In the genomic region with DNA sequence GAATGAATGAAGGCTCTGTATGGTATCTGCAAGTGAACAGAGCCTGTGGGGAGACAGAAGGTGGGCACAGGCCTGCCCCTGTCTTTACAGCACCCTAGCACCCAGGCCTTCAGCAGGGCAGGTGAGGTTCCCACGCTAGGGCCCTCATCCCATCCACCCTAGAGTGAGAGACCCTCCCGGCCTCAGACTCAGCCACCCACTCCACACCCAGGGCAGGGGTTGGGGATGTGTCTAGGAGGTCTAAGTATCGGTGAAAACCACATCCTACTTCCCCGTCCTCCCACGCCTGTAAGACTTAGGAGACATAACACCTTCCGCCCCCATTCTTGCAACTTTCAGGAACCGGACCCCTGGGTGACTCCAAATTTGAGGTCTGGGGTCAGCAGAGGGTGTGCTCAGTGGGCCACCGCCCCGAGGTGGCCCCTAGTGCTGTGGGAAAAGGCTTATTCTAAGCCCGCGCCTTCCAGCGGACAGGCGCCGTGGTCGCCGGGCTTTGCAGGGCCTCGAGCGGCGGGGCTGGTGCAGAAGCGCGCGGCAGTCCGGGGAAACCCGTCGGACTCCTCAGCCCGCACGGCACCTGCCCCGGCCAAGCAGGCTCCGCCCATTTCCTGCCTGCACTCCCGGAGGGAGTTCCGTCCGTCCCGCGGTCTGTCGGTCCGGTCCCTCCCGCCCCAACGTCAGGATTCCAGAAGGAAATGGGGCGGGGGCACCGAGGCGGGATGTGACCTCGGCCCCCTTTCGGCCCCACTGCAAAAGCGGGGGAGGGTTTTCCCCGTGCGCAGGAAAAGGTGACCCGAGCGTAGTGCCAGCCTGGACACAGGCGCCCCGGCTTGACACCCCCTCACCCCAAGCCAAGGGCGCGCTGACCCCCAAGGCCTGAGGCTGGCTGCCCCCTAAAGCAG, we compare ENCODE assay signal across 1 cellular context.
TF ChIP-seq lines count a peak whose summit lies in the region.

No MANE protein-coding gene starts in this region.

TF ChIP-seq in HepG2, 621 proteins besides CTCF, POLR2A, EP300 and RAD21 (continued from another document and continues in another):
- TF ChIP-seq, protein P1, sequence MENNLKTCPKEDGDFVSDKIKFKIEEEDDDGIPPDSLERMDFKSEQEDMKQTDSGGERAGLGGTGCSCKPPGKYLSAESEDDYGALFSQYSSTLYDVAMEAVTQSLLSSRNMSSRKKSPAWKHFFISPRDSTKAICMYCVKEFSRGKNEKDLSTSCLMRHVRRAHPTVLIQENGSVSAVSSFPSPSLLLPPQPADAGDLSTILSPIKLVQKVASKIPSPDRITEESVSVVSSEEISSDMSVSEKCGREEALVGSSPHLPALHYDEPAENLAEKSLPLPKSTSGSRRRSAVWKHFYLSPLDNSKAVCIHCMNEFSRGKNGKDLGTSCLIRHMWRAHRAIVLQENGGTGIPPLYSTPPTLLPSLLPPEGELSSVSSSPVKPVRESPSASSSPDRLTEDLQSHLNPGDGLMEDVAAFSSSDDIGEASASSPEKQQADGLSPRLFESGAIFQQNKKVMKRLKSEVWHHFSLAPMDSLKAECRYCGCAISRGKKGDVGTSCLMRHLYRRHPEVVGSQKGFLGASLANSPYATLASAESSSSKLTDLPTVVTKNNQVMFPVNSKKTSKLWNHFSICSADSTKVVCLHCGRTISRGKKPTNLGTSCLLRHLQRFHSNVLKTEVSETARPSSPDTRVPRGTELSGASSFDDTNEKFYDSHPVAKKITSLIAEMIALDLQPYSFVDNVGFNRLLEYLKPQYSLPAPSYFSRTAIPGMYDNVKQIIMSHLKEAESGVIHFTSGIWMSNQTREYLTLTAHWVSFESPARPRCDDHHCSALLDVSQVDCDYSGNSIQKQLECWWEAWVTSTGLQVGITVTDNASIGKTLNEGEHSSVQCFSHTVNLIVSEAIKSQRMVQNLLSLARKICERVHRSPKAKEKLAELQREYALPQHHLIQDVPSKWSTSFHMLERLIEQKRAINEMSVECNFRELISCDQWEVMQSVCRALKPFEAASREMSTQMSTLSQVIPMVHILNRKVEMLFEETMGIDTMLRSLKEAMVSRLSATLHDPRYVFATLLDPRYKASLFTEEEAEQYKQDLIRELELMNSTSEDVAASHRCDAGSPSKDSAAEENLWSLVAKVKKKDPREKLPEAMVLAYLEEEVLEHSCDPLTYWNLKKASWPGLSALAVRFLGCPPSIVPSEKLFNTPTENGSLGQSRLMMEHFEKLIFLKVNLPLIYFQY (CRISPR knock-in tag; IDR thresholded peaks at IDR 0.05; ENCODE audit: borderline replicate concordance) = peak; percentile 85
- TF ChIP-seq ZNF367 (CRISPR knock-in tag; IDR thresholded peaks at IDR 0.05; ENCODE audit: borderline replicate concordance) = peak; percentile 76; the same call in 1 of the 2 replicates
- TF ChIP-seq, protein P2, sequence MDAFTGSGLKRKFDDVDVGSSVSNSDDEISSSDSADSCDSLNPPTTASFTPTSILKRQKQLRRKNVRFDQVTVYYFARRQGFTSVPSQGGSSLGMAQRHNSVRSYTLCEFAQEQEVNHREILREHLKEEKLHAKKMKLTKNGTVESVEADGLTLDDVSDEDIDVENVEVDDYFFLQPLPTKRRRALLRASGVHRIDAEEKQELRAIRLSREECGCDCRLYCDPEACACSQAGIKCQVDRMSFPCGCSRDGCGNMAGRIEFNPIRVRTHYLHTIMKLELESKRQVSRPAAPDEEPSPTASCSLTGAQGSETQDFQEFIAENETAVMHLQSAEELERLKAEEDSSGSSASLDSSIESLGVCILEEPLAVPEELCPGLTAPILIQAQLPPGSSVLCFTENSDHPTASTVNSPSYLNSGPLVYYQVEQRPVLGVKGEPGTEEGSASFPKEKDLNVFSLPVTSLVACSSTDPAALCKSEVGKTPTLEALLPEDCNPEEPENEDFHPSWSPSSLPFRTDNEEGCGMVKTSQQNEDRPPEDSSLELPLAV (CRISPR knock-in tag; conservative IDR thresholded peaks at IDR 0.05; ENCODE audit: low read depth) = no peak
- no peak for TF ChIP-seq FOSL1 (CRISPR knock-in tag; IDR thresholded peaks at IDR 0.05; ENCODE audit: borderline replicate concordance)
- TF ChIP-seq, protein P3, sequence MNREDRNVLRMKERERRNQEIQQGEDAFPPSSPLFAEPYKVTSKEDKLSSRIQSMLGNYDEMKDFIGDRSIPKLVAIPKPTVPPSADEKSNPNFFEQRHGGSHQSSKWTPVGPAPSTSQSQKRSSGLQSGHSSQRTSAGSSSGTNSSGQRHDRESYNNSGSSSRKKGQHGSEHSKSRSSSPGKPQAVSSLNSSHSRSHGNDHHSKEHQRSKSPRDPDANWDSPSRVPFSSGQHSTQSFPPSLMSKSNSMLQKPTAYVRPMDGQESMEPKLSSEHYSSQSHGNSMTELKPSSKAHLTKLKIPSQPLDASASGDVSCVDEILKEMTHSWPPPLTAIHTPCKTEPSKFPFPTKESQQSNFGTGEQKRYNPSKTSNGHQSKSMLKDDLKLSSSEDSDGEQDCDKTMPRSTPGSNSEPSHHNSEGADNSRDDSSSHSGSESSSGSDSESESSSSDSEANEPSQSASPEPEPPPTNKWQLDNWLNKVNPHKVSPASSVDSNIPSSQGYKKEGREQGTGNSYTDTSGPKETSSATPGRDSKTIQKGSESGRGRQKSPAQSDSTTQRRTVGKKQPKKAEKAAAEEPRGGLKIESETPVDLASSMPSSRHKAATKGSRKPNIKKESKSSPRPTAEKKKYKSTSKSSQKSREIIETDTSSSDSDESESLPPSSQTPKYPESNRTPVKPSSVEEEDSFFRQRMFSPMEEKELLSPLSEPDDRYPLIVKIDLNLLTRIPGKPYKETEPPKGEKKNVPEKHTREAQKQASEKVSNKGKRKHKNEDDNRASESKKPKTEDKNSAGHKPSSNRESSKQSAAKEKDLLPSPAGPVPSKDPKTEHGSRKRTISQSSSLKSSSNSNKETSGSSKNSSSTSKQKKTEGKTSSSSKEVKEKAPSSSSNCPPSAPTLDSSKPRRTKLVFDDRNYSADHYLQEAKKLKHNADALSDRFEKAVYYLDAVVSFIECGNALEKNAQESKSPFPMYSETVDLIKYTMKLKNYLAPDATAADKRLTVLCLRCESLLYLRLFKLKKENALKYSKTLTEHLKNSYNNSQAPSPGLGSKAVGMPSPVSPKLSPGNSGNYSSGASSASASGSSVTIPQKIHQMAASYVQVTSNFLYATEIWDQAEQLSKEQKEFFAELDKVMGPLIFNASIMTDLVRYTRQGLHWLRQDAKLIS (CRISPR knock-in tag; IDR thresholded peaks at IDR 0.05) = no peak
- TF ChIP-seq HMGA1 (CRISPR knock-in tag; conservative IDR thresholded peaks at IDR 0.05) = no peak
- TF ChIP-seq, protein P4, sequence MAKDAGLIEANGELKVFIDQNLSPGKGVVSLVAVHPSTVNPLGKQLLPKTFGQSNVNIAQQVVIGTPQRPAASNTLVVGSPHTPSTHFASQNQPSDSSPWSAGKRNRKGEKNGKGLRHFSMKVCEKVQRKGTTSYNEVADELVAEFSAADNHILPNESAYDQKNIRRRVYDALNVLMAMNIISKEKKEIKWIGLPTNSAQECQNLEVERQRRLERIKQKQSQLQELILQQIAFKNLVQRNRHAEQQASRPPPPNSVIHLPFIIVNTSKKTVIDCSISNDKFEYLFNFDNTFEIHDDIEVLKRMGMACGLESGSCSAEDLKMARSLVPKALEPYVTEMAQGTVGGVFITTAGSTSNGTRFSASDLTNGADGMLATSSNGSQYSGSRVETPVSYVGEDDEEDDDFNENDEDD (CRISPR knock-in tag; IDR thresholded peaks at IDR 0.05; ENCODE audit: borderline replicate concordance) = peak; percentile 92
- peak; percentile 78; the same call in 1 of the 2 replicates for TF ChIP-seq NPAS2 (CRISPR knock-in tag; IDR thresholded peaks at IDR 0.05; ENCODE audit: borderline replicate concordance)
- TF ChIP-seq SKI (IDR thresholded peaks at IDR 0.05; ENCODE audit: partially characterized antibody) = no peak
- no peak for TF ChIP-seq SNAPC2 (CRISPR knock-in tag; IDR thresholded peaks at IDR 0.05)
- TF ChIP-seq SP1 (IDR thresholded peaks at IDR 0.05) = no peak
- peak; percentile 83 for TF ChIP-seq SP1 (CRISPR knock-in tag; IDR thresholded peaks at IDR 0.05)
- peak; percentile 84 for TF ChIP-seq MED1 (CRISPR knock-in tag; IDR thresholded peaks at IDR 0.05)
- TF ChIP-seq ZNF557 (CRISPR knock-in tag; IDR thresholded peaks at IDR 0.05) = peak; percentile 92
- peak; percentile 57; the same call in 1 of the 2 replicates for TF ChIP-seq ONECUT2 (CRISPR knock-in tag; IDR thresholded peaks at IDR 0.05)
- TF ChIP-seq ZNF773 (CRISPR knock-in tag; IDR thresholded peaks at IDR 0.05; ENCODE audit: borderline replicate concordance) = peak; percentile 68; the same call in 1 of the 2 replicates
- peak; percentile 98 for TF ChIP-seq ZMAT3 (CRISPR knock-in tag; conservative IDR thresholded peaks at IDR 0.05)
- 0 out of 2 replicates have a peak, but pooled peaks have one; percentile 45 for TF ChIP-seq ZNF619 (CRISPR knock-in tag; IDR thresholded peaks at IDR 0.05)
- TF ChIP-seq, protein P5, sequence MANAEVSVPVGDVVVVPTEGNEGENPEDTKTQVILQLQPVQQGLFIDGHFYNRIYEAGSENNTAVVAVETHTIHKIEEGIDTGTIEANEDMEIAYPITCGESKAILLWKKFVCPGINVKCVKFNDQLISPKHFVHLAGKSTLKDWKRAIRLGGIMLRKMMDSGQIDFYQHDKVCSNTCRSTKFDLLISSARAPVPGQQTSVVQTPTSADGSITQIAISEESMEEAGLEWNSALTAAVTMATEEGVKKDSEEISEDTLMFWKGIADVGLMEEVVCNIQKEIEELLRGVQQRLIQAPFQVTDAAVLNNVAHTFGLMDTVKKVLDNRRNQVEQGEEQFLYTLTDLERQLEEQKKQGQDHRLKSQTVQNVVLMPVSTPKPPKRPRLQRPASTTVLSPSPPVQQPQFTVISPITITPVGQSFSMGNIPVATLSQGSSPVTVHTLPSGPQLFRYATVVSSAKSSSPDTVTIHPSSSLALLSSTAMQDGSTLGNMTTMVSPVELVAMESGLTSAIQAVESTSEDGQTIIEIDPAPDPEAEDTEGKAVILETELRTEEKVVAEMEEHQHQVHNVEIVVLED (CRISPR knock-in tag; IDR thresholded peaks at IDR 0.05; ENCODE audit: borderline replicate concordance) = peak; percentile 64; the same call in 1 of the 2 replicates
- TF ChIP-seq ZFP37 (CRISPR knock-in tag; IDR thresholded peaks at IDR 0.05; ENCODE audit: borderline replicate concordance) = peak; percentile 93
- peak; percentile 73 for TF ChIP-seq ZSCAN25 (CRISPR knock-in tag; IDR thresholded peaks at IDR 0.05)
- TF ChIP-seq ZSCAN12 (CRISPR knock-in tag; IDR thresholded peaks at IDR 0.05) = peak; percentile 85
- TF ChIP-seq SIN3A (IDR thresholded peaks at IDR 0.05; ENCODE audit: borderline replicate concordance, low read depth, low read length) = peak; percentile 65; the same call in 1 of the 2 replicates
- TF ChIP-seq, protein P6, sequence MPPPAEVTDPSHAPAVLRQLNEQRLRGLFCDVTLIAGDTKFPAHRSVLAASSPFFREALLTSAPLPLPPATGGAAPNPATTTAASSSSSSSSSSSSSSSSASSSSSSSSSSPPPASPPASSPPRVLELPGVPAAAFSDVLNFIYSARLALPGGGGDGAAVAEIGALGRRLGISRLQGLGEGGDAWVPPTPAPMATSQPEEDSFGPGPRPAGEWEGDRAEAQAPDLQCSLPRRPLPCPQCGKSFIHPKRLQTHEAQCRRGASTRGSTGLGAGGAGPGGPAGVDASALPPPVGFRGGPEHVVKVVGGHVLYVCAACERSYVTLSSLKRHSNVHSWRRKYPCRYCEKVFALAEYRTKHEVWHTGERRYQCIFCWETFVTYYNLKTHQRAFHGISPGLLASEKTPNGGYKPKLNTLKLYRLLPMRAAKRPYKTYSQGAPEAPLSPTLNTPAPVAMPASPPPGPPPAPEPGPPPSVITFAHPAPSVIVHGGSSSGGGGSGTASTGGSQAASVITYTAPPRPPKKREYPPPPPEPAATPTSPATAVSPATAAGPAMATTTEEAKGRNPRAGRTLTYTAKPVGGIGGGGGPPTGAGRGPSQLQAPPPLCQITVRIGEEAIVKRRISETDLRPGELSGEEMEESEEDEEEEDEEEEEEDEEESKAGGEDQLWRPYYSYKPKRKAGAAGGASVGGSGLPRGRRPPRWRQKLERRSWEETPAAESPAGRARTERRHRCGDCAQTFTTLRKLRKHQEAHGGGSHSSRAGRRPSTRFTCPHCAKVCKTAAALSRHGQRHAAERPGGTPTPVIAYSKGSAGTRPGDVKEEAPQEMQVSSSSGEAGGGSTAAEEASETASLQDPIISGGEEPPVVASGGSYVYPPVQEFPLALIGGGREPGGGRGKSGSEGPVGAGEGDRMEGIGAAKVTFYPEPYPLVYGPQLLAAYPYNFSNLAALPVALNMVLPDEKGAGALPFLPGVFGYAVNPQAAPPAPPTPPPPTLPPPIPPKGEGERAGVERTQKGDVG (CRISPR knock-in tag; IDR thresholded peaks at IDR 0.05; ENCODE audit: borderline replicate concordance) = peak; percentile 59; the same call in 1 of the 2 replicates
- TF ChIP-seq ISX (CRISPR knock-in tag; conservative IDR thresholded peaks at IDR 0.05) = peak; percentile 86; the same call in 1 of the 2 replicates
- TF ChIP-seq, protein P7, sequence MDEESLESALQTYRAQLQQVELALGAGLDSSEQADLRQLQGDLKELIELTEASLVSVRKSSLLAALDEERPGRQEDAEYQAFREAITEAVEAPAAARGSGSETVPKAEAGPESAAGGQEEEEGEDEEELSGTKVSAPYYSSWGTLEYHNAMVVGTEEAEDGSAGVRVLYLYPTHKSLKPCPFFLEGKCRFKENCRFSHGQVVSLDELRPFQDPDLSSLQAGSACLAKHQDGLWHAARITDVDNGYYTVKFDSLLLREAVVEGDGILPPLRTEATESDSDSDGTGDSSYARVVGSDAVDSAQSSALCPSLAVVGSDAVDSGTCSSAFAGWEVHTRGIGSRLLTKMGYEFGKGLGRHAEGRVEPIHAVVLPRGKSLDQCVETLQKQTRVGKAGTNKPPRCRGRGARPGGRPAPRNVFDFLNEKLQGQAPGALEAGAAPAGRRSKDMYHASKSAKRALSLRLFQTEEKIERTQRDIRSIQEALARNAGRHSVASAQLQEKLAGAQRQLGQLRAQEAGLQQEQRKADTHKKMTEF (CRISPR knock-in tag; IDR thresholded peaks at IDR 0.05) = peak; percentile 95
- peak; percentile 72; the same call in 1 of the 2 replicates for TF ChIP-seq ZNF235 (CRISPR knock-in tag; IDR thresholded peaks at IDR 0.05; ENCODE audit: borderline replicate concordance)
- no peak for TF ChIP-seq MTA3 (CRISPR knock-in tag; IDR thresholded peaks at IDR 0.05)
- 0 out of 2 replicates have a peak, but pooled peaks have one; percentile 6 for TF ChIP-seq ZNF670 (CRISPR knock-in tag; IDR thresholded peaks at IDR 0.05; ENCODE audit: borderline replicate concordance)
- TF ChIP-seq, protein P8, sequence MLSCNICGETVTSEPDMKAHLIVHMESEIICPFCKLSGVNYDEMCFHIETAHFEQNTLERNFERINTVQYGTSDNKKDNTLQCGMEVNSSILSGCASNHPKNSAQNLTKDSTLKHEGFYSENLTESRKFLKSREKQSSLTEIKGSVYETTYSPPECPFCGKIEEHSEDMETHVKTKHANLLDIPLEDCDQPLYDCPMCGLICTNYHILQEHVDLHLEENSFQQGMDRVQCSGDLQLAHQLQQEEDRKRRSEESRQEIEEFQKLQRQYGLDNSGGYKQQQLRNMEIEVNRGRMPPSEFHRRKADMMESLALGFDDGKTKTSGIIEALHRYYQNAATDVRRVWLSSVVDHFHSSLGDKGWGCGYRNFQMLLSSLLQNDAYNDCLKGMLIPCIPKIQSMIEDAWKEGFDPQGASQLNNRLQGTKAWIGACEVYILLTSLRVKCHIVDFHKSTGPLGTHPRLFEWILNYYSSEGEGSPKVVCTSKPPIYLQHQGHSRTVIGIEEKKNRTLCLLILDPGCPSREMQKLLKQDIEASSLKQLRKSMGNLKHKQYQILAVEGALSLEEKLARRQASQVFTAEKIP (CRISPR knock-in tag; IDR thresholded peaks at IDR 0.05; ENCODE audit: borderline replicate concordance) = peak; percentile 96; the same call in 1 of the 2 replicates
- peak; percentile 80 for TF ChIP-seq TAF1 (CRISPR knock-in tag; IDR thresholded peaks at IDR 0.05)
- no peak for TF ChIP-seq EHMT2 (IDR thresholded peaks at IDR 0.05; ENCODE audit: borderline replicate concordance, low read depth, low read length)
- peak; percentile 83 for TF ChIP-seq RXRB (CRISPR knock-in tag; IDR thresholded peaks at IDR 0.05; ENCODE audit: borderline replicate concordance)
- TF ChIP-seq HNRNPL (IDR thresholded peaks at IDR 0.05; ENCODE audit: low read depth, low read length) = peak; percentile 71; the same call in 1 of the 2 replicates
- TF ChIP-seq U2AF2 (IDR thresholded peaks at IDR 0.05; ENCODE audit: low read depth, low read length) = no peak
- no peak for TF ChIP-seq ATRX (CRISPR knock-in tag; IDR thresholded peaks at IDR 0.05; ENCODE audit: borderline replicate concordance)
